16 cellular contexts compared by ENCODE assay signal in genomic region chr5:80220268-80220897, GRCh38. TPM values are rescaled to one million over a fixed set of nuclear protein-coding genes. Genes with fewer than 3 reads are reported as not detected.
DNase-seq lines count a peak whose midpoint lies in the region; FAIRE-seq and TF ChIP-seq lines count a peak whose summit lies in the region.
"Had no signal": no experiment of that assay in that cellular context is flagged by ENCODE, and none has a peak within 500 bp of the region (broad histone marks: within the 10 kb centered on the region; RNA-seq: fewer than 3 reads in every experiment).

No MANE protein-coding gene starts in this region.

- H3K27me3 ChIP-seq in astrocyte (ENCODE audit: insufficient read depth, low read length) (no peaks in the 10 kb centered on the region), small intestine (ENCODE audit: control insufficient read depth in 2 of 2, insufficient read depth in 2 of 2, low read length in 2 of 2) (no peaks in the 10 kb centered on the region)
- H3K27me3 ChIP-seq: body of pancreas, hepatocyte had no signal

- no peak overlapping the region for H2AFZ ChIP-seq in astrocyte (ENCODE audit: low read depth, low read length)
- H2AFZ ChIP-seq: hepatocyte had no signal

- H3K4me1 Mint-ChIP-seq in astrocyte (ENCODE audit: low read depth, unreplicated experiment) (peaks cover 11% of the 10 kb centered on the region), nephron progenitor cell (peaks cover 64% of the 10 kb centered on the region)

- TF ChIP-seq CTCF in astrocyte (IDR thresholded peaks at IDR 0.05; ENCODE audit: insufficient read depth, low read depth, low read length) = no peak
- TF ChIP-seq CTCF in nephron progenitor cell (IDR thresholded peaks at IDR 0.05) = no peak
- TF ChIP-seq CTCF in coronary artery (IDR thresholded peaks at IDR 0.05) = no peak

- 89 to 93% (median 93%) methylated on average over 5 of the region's 5 CpGs for WGBS in small intestine, 3 donors

- H4K20me1 ChIP-seq in astrocyte (ENCODE audit: insufficient read depth, low read length) = peaks cover 43% of the 10 kb centered on the region

- peaks cover 16% of the 10 kb centered on the region for H3K4me1 ChIP-seq in astrocyte (ENCODE audit: insufficient read depth, low read length)
- no peaks in the 10 kb centered on the region for H3K4me1 ChIP-seq in small intestine (ENCODE audit: control insufficient read depth in 2 of 2, insufficient read depth in 1 of 2, low read depth in 1 of 2, low read length in 1 of 2)

- H3K27ac ChIP-seq in astrocyte (ENCODE audit: low read depth, low read length) = no peak overlapping the region
- no peak overlapping the region for H3K27ac ChIP-seq in coronary artery
- no peak overlapping the region for H3K27ac ChIP-seq in small intestine (ENCODE audit: low read depth in 1 of 2, low read length in 1 of 2)
- H3K27ac ChIP-seq: epithelial cell of prostate, hepatocyte had no signal

- H3K9me3 Mint-ChIP-seq in astrocyte (ENCODE audit: unreplicated experiment) (no peaks in the 10 kb centered on the region), nephron progenitor cell (peaks cover 3% of the 10 kb centered on the region)

- no peak overlapping the region for H3K9ac ChIP-seq in astrocyte (ENCODE audit: low read length)

- H3K36me3 Mint-ChIP-seq in astrocyte (ENCODE audit: low read depth, unreplicated experiment) (peaks cover 4% of the 10 kb centered on the region), nephron progenitor cell (ENCODE audit: low read depth) (peaks cover 23% of the 10 kb centered on the region)

- H3K27me3 Mint-ChIP-seq in astrocyte (ENCODE audit: low read depth, unreplicated experiment) (no peaks in the 10 kb centered on the region), nephron progenitor cell (ENCODE audit: low read depth, poor library complexity) (peaks cover 3% of the 10 kb centered on the region)

- H3K4me3 ChIP-seq in astrocyte (ENCODE audit: insufficient read depth, low read depth, low read length) = no peak overlapping the region
- no peak overlapping the region for H3K4me3 ChIP-seq in coronary artery
- H3K4me3 ChIP-seq in small intestine (ENCODE audit: low read depth in 1 of 2, low read length in 2 of 2) = no peak overlapping the region
- H3K4me3 ChIP-seq: body of pancreas, hepatocyte had no signal

- peak; percentile 40 for DNase-seq in NCI-H1092 treated with DMSO at 0.1 percent for 48 hours (lab: John Stamatoyannopoulos, UW)
- no peak for DNase-seq in NCI-H1092 (lab: John Stamatoyannopoulos, UW)
- DNase-seq in NCI-H146 treated with DMSO at 0.1 percent for 48 hours (lab: John Stamatoyannopoulos, UW; ENCODE audit: unreplicated experiment) = peak; percentile 65
- DNase-seq in astrocyte (ENCODE audit: low read depth) = no peak
- DNase-seq in nephron progenitor cell = no peak
- DNase-seq in coronary artery (ENCODE audit: low spot score) = no peak
- no peak for DNase-seq in small intestine
- no peak for DNase-seq in NCI-H2029 treated with DMSO at 0.1 percent for 48 hours (lab: John Stamatoyannopoulos, UW)
- DNase-seq: 8988T; activated CD8-positive, alpha-beta memory T cell treated with anti-CD3 and anti-CD28 coated beads, Interleukin-2, amount 50 U/mL, for 48 hours; body of pancreas; MM.1S; NCI-H510A had no signal

- H3K27ac Mint-ChIP-seq in astrocyte (ENCODE audit: unreplicated experiment) (peak overlapping the region; percentile 86), nephron progenitor cell (peak overlapping the region; percentile 85)

- H3K36me3 ChIP-seq in astrocyte (ENCODE audit: insufficient read depth, low read length) = no peaks in the 10 kb centered on the region
- H3K36me3 ChIP-seq in small intestine (ENCODE audit: control insufficient read depth in 2 of 2, insufficient read depth in 2 of 2, low read length in 2 of 2) = peaks cover 0 to 3% of the 10 kb centered on the region in 2 donors

- H3K79me2 ChIP-seq in astrocyte (ENCODE audit: insufficient read depth, low read length) = peaks cover 38% of the 10 kb centered on the region

- H3K4me2 ChIP-seq in astrocyte (ENCODE audit: low read length) = peak overlapping the region; percentile 33
- H3K4me2 ChIP-seq: hepatocyte had no signal

- H3K9me3 ChIP-seq in astrocyte (ENCODE audit: insufficient read depth, low read depth, low read length) = no peaks in the 10 kb centered on the region
- no peaks in the 10 kb centered on the region for H3K9me3 ChIP-seq in small intestine (ENCODE audit: control insufficient read depth, low read depth)
- H3K9me3 ChIP-seq: body of pancreas had no signal

- H3K4me3 Mint-ChIP-seq in astrocyte (ENCODE audit: unreplicated experiment) = no peak overlapping the region
- H3K4me3 Mint-ChIP-seq in nephron progenitor cell = no peak overlapping the region

- FAIRE-seq in astrocyte (lab: Jason Lieb, UNC) (no peak), small intestine (lab: Jason Lieb, UNC) (no peak)
- FAIRE-seq: D721Med had no signal

RNA-seq across cellular contexts. Expression of gene SERINC5, which starts 35.5 kb away (rescaled TPM):
- total RNA-seq in astrocyte = 57.3 and 60.3 TPM in 2 replicates
- 10 to 100 TPM in 1 of 3 donors, 1 to 10 TPM in 2; 1.9 to 13.1 (median 2.0) TPM for polyA plus RNA-seq in small intestine

Comparison
In these comparisons a context has a peak if more than half of its experiments do, and no peak if none do; other contexts are left out.
1. DNase-seq: peak in NCI-H1092 treated with DMSO at 0.1 percent for 48 hours (single experiment) and NCI-H146 treated with DMSO at 0.1 percent for 48 hours (single experiment); none in NCI-H1092 (single experiment), astrocyte (single experiment), nephron progenitor cell (single experiment), coronary artery (single experiment), small intestine (single experiment) and NCI-H2029 treated with DMSO at 0.1 percent for 48 hours (single experiment).